Comparison of ENCODE assay signal across 10 cellular contexts in the genomic region with DNA sequence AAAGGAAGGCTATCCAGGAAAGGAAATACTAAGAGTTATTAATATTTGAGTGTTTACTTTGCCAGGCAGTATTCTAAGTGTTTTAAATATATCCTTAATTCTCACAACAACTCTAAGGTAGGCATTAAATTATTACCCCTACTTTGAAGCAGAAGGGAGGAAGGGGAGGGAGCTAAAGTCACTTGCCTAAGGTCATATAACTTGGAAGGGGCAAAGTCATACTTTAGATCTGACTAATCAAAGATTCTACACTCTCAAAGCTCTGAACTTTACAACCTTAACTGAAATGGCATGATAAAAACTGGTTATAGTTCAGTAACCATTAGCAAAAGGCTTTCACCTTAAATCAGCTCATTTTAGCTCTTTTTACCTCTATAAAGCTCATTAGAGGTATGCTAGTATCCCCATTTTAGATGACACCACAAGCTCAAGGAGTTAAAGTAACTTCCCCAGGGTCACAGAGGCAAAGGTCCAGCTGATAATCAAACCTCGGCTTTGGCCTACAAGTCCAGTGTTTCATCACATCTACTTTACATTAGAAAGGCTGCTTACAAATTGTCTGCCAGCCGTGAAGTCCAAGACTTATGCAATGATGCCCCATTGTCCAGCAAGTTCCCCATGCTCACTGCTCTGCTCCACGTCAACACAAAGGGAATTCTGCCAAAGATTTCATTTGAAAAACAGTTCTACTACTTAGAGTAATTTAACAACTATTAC.
A peak's percentile ranks its signal among the peaks of the same experiment; 100 is the strongest.
DNase-seq lines count a peak whose midpoint lies in the region; ATAC-seq and TF ChIP-seq lines count a peak whose summit lies in the region.
"Had no signal": no experiment of that assay in that cellular context is flagged by ENCODE, and none has a peak within 500 bp of the region (broad histone marks: within the 10 kb centered on the region; RNA-seq: fewer than 3 reads in every experiment).

No MANE protein-coding gene starts in this region.

- H3K4me3 Mint-ChIP-seq in nephron (no peak overlapping the region), T-cell (no peak overlapping the region)

- no peaks in the 10 kb centered on the region for H3K27me3 ChIP-seq in Panc1 (ENCODE audit: control insufficient read depth, insufficient read depth, low read length)

- no peak for TF ChIP-seq CTCF in AG10803 (conservative IDR thresholded peaks at IDR 0.05; ENCODE audit: low read length)
- TF ChIP-seq CTCF in Panc1 (IDR thresholded peaks at IDR 0.05): no peak
- TF ChIP-seq CTCF in fibroblast of the aortic adventitia (IDR thresholded peaks at IDR 0.05; ENCODE audit: insufficient read depth, low read length): no peak
- no peak for TF ChIP-seq CTCF in nephron (IDR thresholded peaks at IDR 0.05; ENCODE audit: unreplicated experiment in 3 of 3)

- H3K27ac ChIP-seq in Panc1 (ENCODE audit: low read length): peak overlapping the region; percentile 76; the same call in 1 of the 2 replicates
- H3K27ac ChIP-seq: KMS-11 had no signal

- in situ Hi-C loops in Panc1 (cut with HindIII; ENCODE audit: low pct_unique_long_range_greater_than_20kb, low sequenced_read_pairs): no loop called here

- DNase-seq in AG10803 (ENCODE audit: low read depth) (peak; percentile 93), Panc1 (ENCODE audit: low read depth, low spot score) (no peak), fibroblast of the aortic adventitia (ENCODE audit: low read depth) (peak; percentile 98), ecto neural progenitor cell (ENCODE audit: low spot score) (no peak), T-cell (no peak), COLO668 (lab: John Stamatoyannopoulos, UW; ENCODE audit: unreplicated experiment) (no peak)
- DNase-seq in activated CD4-positive, alpha-beta T cell treated with anti-CD3 and anti-CD28 coated beads for 48 hours: no peak
- DNase-seq: activated effector memory CD4-positive, alpha-beta T cell treated with anti-CD3 and anti-CD28 coated beads, Interleukin-2, amount 50 U/mL, for 16 hours had no signal

- H3K4me1 ChIP-seq in Panc1 (ENCODE audit: control insufficient read depth, insufficient read depth, low read length): peaks cover 47% of the 10 kb centered on the region

- H3K36me3 Mint-ChIP-seq in nephron (ENCODE audit: low read depth): no peaks in the 10 kb centered on the region
- H3K36me3 Mint-ChIP-seq in T-cell: peaks cover 3% of the 10 kb centered on the region

- H3K4me1 Mint-ChIP-seq in nephron (peaks cover 74% of the 10 kb centered on the region), T-cell (peaks cover 65 to 79% (median 77%) of the 10 kb centered on the region in 3 donors)

- POLR2A ChIA-PET in Panc1 (lab: Charles Lee): no interaction called here
- POLR2A ChIA-PET in T-cell (lab: Charles Lee): interaction anchor here in 1 of 2 donors (0.7 kb wide), 1 partner anchor 20 kb away, joined by 3 read pairs; no protein-coding TSS in a partner anchor

- BruUV-seq in Panc1 (replicated peaks; lab: Mats Ljungman, UMichigan): no TSS peak

- H3K4me3 ChIP-seq in AG10803 (ENCODE audit: low read length): no peak overlapping the region
- no peak overlapping the region for H3K4me3 ChIP-seq in Panc1 (ENCODE audit: low read depth in 2 of 2, low read length in 2 of 2)
- H3K4me3 ChIP-seq in fibroblast of the aortic adventitia (ENCODE audit: low read depth, low read length): no peak overlapping the region

- ATAC-seq in Panc1 (no peak), T-cell (replicated peaks in 1 of 4) (no peak)

- H3K27ac Mint-ChIP-seq in nephron: peak overlapping the region; percentile 2 to 19 (median 14)
- H3K27ac Mint-ChIP-seq in T-cell: no peak overlapping the region

- no peaks in the 10 kb centered on the region for H3K27me3 Mint-ChIP-seq in nephron (ENCODE audit: low read depth)
- H3K27me3 Mint-ChIP-seq in T-cell: no peaks in the 10 kb centered on the region

- CTCF ChIA-PET in Panc1 (lab: Charles Lee) (interaction anchor here (0.6 to 1.0 kb wide), 2 partner anchors 18 to 56 kb away, joined by 3 read pairs; no protein-coding TSS in a partner anchor), T-cell (lab: Charles Lee) (interaction anchor here in 1 of 2 donors (0.5 to 1.4 kb wide), 3 partner anchors 9 to 538 kb away, joined by 3 read pairs; no protein-coding TSS in a partner anchor)

- H3K9me3 Mint-ChIP-seq in nephron: no peaks in the 10 kb centered on the region
- H3K9me3 Mint-ChIP-seq in T-cell: no peaks in the 10 kb centered on the region

- H3K9me3 ChIP-seq in Panc1 (ENCODE audit: control insufficient read depth, insufficient read depth, low read depth, low read length): no peaks in the 10 kb centered on the region

- no peaks in the 10 kb centered on the region for H3K36me3 ChIP-seq in Panc1 (ENCODE audit: control insufficient read depth, insufficient read depth, low read length)

- intact Hi-C loops in Panc1 (cut with micrococcal nuclease; ENCODE audit: unreplicated experiment): no loop called here

Comparison
In these comparisons a context has a peak if more than half of its experiments do, and no peak if none do; other contexts are left out.
1. DNase-seq: peak in AG10803 (single experiment) and fibroblast of the aortic adventitia (single experiment); none in Panc1 (single experiment), ecto neural progenitor cell (single experiment), T-cell (0 of 34), activated CD4-positive, alpha-beta T cell treated with anti-CD3 and anti-CD28 coated beads for 48 hours (single experiment) and COLO668 (single experiment).
2. H3K27ac Mint-ChIP-seq: peak in nephron (3 of 3); none in T-cell (0 of 2).